In the genomic region with DNA sequence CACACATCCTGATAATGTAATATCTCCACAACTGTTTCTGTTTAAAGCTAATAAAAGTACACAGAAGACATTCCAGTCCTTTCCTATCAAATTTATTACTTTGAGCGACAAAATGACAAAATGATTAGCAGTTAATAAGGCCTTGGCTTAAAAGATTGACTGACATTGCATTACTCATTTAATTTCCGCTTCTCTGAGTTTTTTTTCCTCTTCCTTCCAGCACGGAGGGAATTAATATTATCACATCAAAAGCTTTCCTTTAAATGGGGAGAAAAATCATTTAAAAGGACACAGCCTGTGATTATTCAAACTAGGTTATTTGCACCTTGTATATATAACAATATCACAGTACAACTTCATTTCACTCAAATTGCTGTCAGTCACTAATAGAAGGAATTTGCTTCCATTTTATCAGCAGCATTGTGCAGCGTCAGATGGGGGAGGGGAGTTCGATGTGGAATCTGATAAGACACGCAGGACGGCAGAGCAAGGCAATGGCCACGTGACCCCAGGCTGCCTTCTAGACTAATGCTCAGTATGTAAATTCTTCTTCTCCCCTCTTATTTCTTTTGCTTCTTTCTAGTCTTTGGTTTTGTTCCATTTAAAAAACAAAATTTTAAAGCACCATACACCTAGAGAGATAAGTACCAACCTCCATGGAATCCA, we compare ENCODE assay signal across 21 cellular contexts.
"Had no signal": no experiment of that assay in that cellular context is flagged by ENCODE, and none has a peak within 500 bp of the region (broad histone marks: within the 10 kb centered on the region; RNA-seq: fewer than 3 reads in every experiment).

No MANE protein-coding gene starts in this region.

- DNase-seq: activated CD4-positive, alpha-beta memory T cell treated with anti-CD3 and anti-CD28 coated beads for 36 hours; activated CD4-positive, alpha-beta T cell treated with anti-CD3 and anti-CD28 coated beads, Interleukin-2, amount 10 ng/mL, durations not matched to agents 7 days and 5 days; activated CD4-positive, CD25-positive, alpha-beta regulatory T cell; activated CD8-positive, alpha-beta memory T cell treated with anti-CD3 and anti-CD28 coated beads for 24 hours; activated effector memory CD4-positive, alpha-beta T cell treated with anti-CD3 and anti-CD28 coated beads, Interleukin-2, amount 50 U/mL, for 16 hours; activated naive CD4-positive, alpha-beta T cell treated with Interleukin-2 at 50 U/mL for 16 hours; activated naive CD8-positive, alpha-beta T cell treated with anti-CD3 and anti-CD28 coated beads, Interleukin-2, amount 50 U/mL, for 24 hours; activated T-cell treated with anti-CD3 and anti-CD28 coated beads, Interleukin-2, amount 50 U/mL, for 4 hours; amniotic stem cell; body of pancreas; central memory CD4-positive, alpha-beta T cell; Karpas-422; MM.1S; NCI-H1105; NCI-H1436; NCI-H1694 treated with DMSO at 0.1 percent for 48 hours; NCI-H2081; NCI-H226; NCI-H82; Peyer's patch; Right ventricle myocardium superior had no signal
